Comparison of ENCODE assay signal across 8 cellular contexts in genomic region chr19:38733493-38734175, GRCh38. TPM values are rescaled to one million over a fixed set of nuclear protein-coding genes. Genes with fewer than 3 reads are reported as not detected.
DNase-seq lines count a peak whose midpoint lies in the region; ATAC-seq and TF ChIP-seq lines count a peak whose summit lies in the region.

No MANE protein-coding gene starts in this region.

- no peak overlapping the region for H2AFZ ChIP-seq in PC-3 (ENCODE audit: low read length)

- no peaks in the 10 kb centered on the region for H4K20me1 ChIP-seq in PC-3 (ENCODE audit: low read length)

- POLR2A ChIA-PET in PC-3 (lab: Charles Lee; ENCODE audit: unreplicated experiment) = interaction anchor here (0.6 to 0.9 kb wide), 2 partner anchors 98 to 197 kb away, joined by 3 to 5 read pairs; partner anchors contain the start of genes MRPS12 and SARS2

- BruUV-seq in PC-3 (replicated peaks; lab: Mats Ljungman, UMichigan) = TSS peak; percentile 23

- peaks cover 16% of the 10 kb centered on the region for H3K4me1 ChIP-seq in PC-3 (ENCODE audit: insufficient read depth, low read length)
- H3K4me1 ChIP-seq in psoas muscle = peaks cover 8% of the 10 kb centered on the region

- peaks cover 46% of the 10 kb centered on the region for H3K36me3 Mint-ChIP-seq in effector memory CD8-positive, alpha-beta T cell (ENCODE audit: insufficient read depth)

- peak; percentile 66 for DNase-seq in DMS53 (lab: John Stamatoyannopoulos, UW)
- DNase-seq in PC-3 = no peak
- no peak for DNase-seq in effector memory CD8-positive, alpha-beta T cell
- no peak for DNase-seq in psoas muscle
- no peak for DNase-seq in mesenteric fat pad (ENCODE audit: low spot score)

- H3K27ac ChIP-seq in PC-3 (ENCODE audit: low read length) (peak overlapping the region; percentile 62), psoas muscle (peak overlapping the region; percentile 46)

- H3K9me2 ChIP-seq in PC-3 (replicated peaks; ENCODE audit: low read length) = no peaks in the 10 kb centered on the region

- peaks cover 21% of the 10 kb centered on the region for H3K36me3 ChIP-seq in PC-3 (ENCODE audit: low read depth, low read length)
- peaks cover 0 to 33% of the 10 kb centered on the region in 2 donors for H3K36me3 ChIP-seq in psoas muscle (ENCODE audit: insufficient read depth in 1 of 2, low read depth in 1 of 2)

- H3K27me3 ChIP-seq in PC-3 (ENCODE audit: low read length) = no peaks in the 10 kb centered on the region
- peaks cover 0 to 8% (median 3%) of the 10 kb centered on the region in 3 donors for H3K27me3 ChIP-seq in psoas muscle (ENCODE audit: insufficient read depth in 3 of 3, low read length in 2 of 3)

- no peak overlapping the region for H3K4me2 ChIP-seq in PC-3 (ENCODE audit: low read length)

- H3F3A ChIP-seq in PC-3 (ENCODE audit: low read length, unreplicated experiment) = peaks cover 6% of the 10 kb centered on the region

- CTCF ChIA-PET in PC-3 (lab: Charles Lee) = interaction anchor here (0.6 kb wide), 1 partner anchor 89 kb away, joined by 3 read pairs; no protein-coding TSS in a partner anchor

- H3K79me2 ChIP-seq in PC-3 (ENCODE audit: low read length) = no peaks in the 10 kb centered on the region

- 52 to 74% (median 58%) methylated on average over 6 of the region's 6 CpGs for WGBS in psoas muscle, 3 donors

- H3K9ac ChIP-seq in PC-3 (ENCODE audit: low read length) = no peak overlapping the region

- no peaks in the 10 kb centered on the region for H3K9me3 Mint-ChIP-seq in effector memory CD8-positive, alpha-beta T cell

- H3K9me3 ChIP-seq in PC-3 (ENCODE audit: low read length) (no peaks in the 10 kb centered on the region), psoas muscle (no peaks in the 10 kb centered on the region)

- no peaks in the 10 kb centered on the region for H3K27me3 Mint-ChIP-seq in effector memory CD8-positive, alpha-beta T cell

- H3K4me3 ChIP-seq in PC-3 (ENCODE audit: low read length) (no peak overlapping the region), psoas muscle (no peak overlapping the region)

- peak overlapping the region; percentile 85 to 95 for H3K27ac Mint-ChIP-seq in effector memory CD8-positive, alpha-beta T cell

- peaks cover 51% of the 10 kb centered on the region in 2 donors for H3K4me1 Mint-ChIP-seq in effector memory CD8-positive, alpha-beta T cell (ENCODE audit: low read depth in 2 of 2)

- intact Hi-C loops in PC-3 (cut with micrococcal nuclease) (loop anchor here (5.0 kb wide), 1 partner anchor 104 kb away; no protein-coding TSS in a partner anchor), psoas muscle (cut with DNase I) (loop anchor here in 1 of 2 donors (5.0 kb wide), 1 partner anchor 199 kb away; the partner anchor contains the start of genes MRPS12 and SARS2)

- ATAC-seq in PC-3 = peak; percentile 4
- ATAC-seq in effector memory CD8-positive, alpha-beta T cell (replicated peaks) = peak; percentile 14
- peak in 1 of 4 donors; percentile 33 for ATAC-seq in psoas muscle
- ATAC-seq in HG03039 (IDR thresholded peaks at IDR 0.05; ENCODE audit: unreplicated experiment) = no peak
- ATAC-seq in HG03439 (IDR thresholded peaks at IDR 0.05; ENCODE audit: unreplicated experiment) = no peak
- ATAC-seq in HG03520 (IDR thresholded peaks at IDR 0.05; ENCODE audit: unreplicated experiment) = no peak

- no peak for TF ChIP-seq CTCF in PC-3 (conservative IDR thresholded peaks at IDR 0.05; ENCODE audit: low read depth, low read length)
- no peak for TF ChIP-seq CTCF in psoas muscle (IDR thresholded peaks at IDR 0.05)

- peak overlapping the region; percentile 80 to 83 for H3K4me3 Mint-ChIP-seq in effector memory CD8-positive, alpha-beta T cell

RNA-seq across cellular contexts. Expression of gene CAPN12, which starts 10.6 kb away (rescaled TPM):
- total RNA-seq in PC-3 (2014; rRNA removed) (3.8 and 5.5 TPM in 2 replicates), psoas muscle (under 1 TPM; 0.32 to 0.64 (median 0.52) TPM), mesenteric fat pad (1.3 TPM)
- under 1 TPM; 0.27 to 0.35 (median 0.34) TPM for polyA plus RNA-seq in psoas muscle

RNA-seq across cellular contexts. Expression of gene LGALS7, which starts 39.7 kb away (rescaled TPM):
- total RNA-seq in PC-3 (2014; rRNA removed) (not detected in 2 replicates), psoas muscle (not detected), mesenteric fat pad (not detected)
- not detected for polyA plus RNA-seq in psoas muscle

RNA-seq across cellular contexts. Expression of gene LGALS7B, which starts 55.4 kb away (rescaled TPM):
- not detected in 2 replicates for total RNA-seq in PC-3 (2014; rRNA removed)
- not detected for total RNA-seq in psoas muscle
- under 1 TPM in 1 of 3 donors, not detected in 2; 0.91 TPM for polyA plus RNA-seq in psoas muscle
- total RNA-seq in mesenteric fat pad = not detected

Comparison
In these comparisons a context has a peak if more than half of its experiments do, and no peak if none do; other contexts are left out.
1. ATAC-seq: peak in PC-3 (single experiment) and effector memory CD8-positive, alpha-beta T cell (single experiment); none in HG03039 (single experiment), HG03439 (single experiment) and HG03520 (single experiment).